Comparison of ENCODE assay signal across 10 cellular contexts in genomic region chr7:22992874-22993840, GRCh38.
DNase-seq lines count a peak whose midpoint lies in the region; ATAC-seq and TF ChIP-seq lines count a peak whose summit lies in the region.
"Had no signal": no experiment of that assay in that cellular context is flagged by ENCODE, and none has a peak within 500 bp of the region (broad histone marks: within the 10 kb centered on the region; RNA-seq: fewer than 3 reads in every experiment).

No MANE protein-coding gene starts in this region.

- TF ChIP-seq CTCF in fibroblast of mammary gland (conservative IDR thresholded peaks at IDR 0.05; ENCODE audit: control insufficient read depth, insufficient read depth, low read depth, low read length): no peak

- no peak overlapping the region for H3K4me3 ChIP-seq in fibroblast of mammary gland (ENCODE audit: control insufficient read depth, low read depth, low read length)

- peak; percentile 27 for DNase-seq in fibroblast of mammary gland (ENCODE audit: low read depth)
- DNase-seq in hepatic stellate cell (ENCODE audit: low spot score): no peak
- no peak for DNase-seq in NCI-H345 treated with DMSO at 0.1 percent for 48 hours (lab: John Stamatoyannopoulos, UW; ENCODE audit: unreplicated experiment)
- no peak for DNase-seq in KBM-7
- DNase-seq: activated naive CD8-positive, alpha-beta T cell treated with anti-CD3 and anti-CD28 coated beads, Interleukin-2, amount 10 ng/mL, durations not matched to agents 7 days and 5 days; SHP77 had no signal

- ATAC-seq in GM18909 (IDR thresholded peaks at IDR 0.05; ENCODE audit: poor library complexity, unreplicated experiment) (peak; percentile 85), GM21786 (IDR thresholded peaks at IDR 0.05; ENCODE audit: unreplicated experiment) (peak; percentile 89), HG03460 (IDR thresholded peaks at IDR 0.05; ENCODE audit: unreplicated experiment) (peak; percentile 76), SK-N-SH treated with all-trans-retinoic acid at 6 μM for 48 hours (no peak)

- in situ Hi-C loops in KBM-7 (cut with MboI; ENCODE audit: low pct_unique_long_range_greater_than_20kb, low sequenced_read_pairs): no loop called here

TF ChIP-seq in SK-N-SH treated with all-trans-retinoic acid at 6 μM for 48 hours, 23 proteins besides CTCF, POLR2A, EP300 and RAD21:
- TF ChIP-seq ZFP30 (CRISPR knock-in tag; IDR thresholded peaks at IDR 0.05) (no peak), OSR1 (CRISPR knock-in tag; IDR thresholded peaks at IDR 0.05) (no peak), POU6F1 (CRISPR knock-in tag; IDR thresholded peaks at IDR 0.05; ENCODE audit: borderline replicate concordance, low read depth) (no peak), CSDC2 (CRISPR knock-in tag; IDR thresholded peaks at IDR 0.05) (no peak), ZFP3 (CRISPR knock-in tag; IDR thresholded peaks at IDR 0.05) (no peak), TCF4 (CRISPR knock-in tag; IDR thresholded peaks at IDR 0.05; ENCODE audit: borderline replicate concordance) (no peak), ZNF565 (CRISPR knock-in tag; conservative IDR thresholded peaks at IDR 0.05; ENCODE audit: low read depth) (no peak), ESRRG (CRISPR knock-in tag; IDR thresholded peaks at IDR 0.05) (no peak), RARB (CRISPR knock-in tag; IDR thresholded peaks at IDR 0.05) (no peak), ARNTL (CRISPR knock-in tag; IDR thresholded peaks at IDR 0.05; ENCODE audit: borderline replicate concordance, low read depth) (no peak), ZNF70 (CRISPR knock-in tag; IDR thresholded peaks at IDR 0.05) (no peak), CREB5 (CRISPR knock-in tag; IDR thresholded peaks at IDR 0.05; ENCODE audit: low read depth) (no peak), BACH2 (CRISPR knock-in tag; IDR thresholded peaks at IDR 0.05; ENCODE audit: borderline replicate concordance) (no peak), CSRNP3 (CRISPR knock-in tag; IDR thresholded peaks at IDR 0.05) (no peak), ZC3H10 (CRISPR knock-in tag; IDR thresholded peaks at IDR 0.05) (no peak), PPARA (CRISPR knock-in tag; IDR thresholded peaks at IDR 0.05; ENCODE audit: borderline replicate concordance) (no peak), SNAI2 (CRISPR knock-in tag; IDR thresholded peaks at IDR 0.05) (no peak)
- TF ChIP-seq, protein P1, sequence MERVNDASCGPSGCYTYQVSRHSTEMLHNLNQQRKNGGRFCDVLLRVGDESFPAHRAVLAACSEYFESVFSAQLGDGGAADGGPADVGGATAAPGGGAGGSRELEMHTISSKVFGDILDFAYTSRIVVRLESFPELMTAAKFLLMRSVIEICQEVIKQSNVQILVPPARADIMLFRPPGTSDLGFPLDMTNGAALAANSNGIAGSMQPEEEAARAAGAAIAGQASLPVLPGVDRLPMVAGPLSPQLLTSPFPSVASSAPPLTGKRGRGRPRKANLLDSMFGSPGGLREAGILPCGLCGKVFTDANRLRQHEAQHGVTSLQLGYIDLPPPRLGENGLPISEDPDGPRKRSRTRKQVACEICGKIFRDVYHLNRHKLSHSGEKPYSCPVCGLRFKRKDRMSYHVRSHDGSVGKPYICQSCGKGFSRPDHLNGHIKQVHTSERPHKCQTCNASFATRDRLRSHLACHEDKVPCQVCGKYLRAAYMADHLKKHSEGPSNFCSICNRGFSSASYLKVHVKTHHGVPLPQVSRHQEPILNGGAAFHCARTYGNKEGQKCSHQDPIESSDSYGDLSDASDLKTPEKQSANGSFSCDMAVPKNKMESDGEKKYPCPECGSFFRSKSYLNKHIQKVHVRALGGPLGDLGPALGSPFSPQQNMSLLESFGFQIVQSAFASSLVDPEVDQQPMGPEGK (CRISPR knock-in tag; IDR thresholded peaks at IDR 0.05; ENCODE audit: borderline replicate concordance): no peak
- TF ChIP-seq, protein P2, sequence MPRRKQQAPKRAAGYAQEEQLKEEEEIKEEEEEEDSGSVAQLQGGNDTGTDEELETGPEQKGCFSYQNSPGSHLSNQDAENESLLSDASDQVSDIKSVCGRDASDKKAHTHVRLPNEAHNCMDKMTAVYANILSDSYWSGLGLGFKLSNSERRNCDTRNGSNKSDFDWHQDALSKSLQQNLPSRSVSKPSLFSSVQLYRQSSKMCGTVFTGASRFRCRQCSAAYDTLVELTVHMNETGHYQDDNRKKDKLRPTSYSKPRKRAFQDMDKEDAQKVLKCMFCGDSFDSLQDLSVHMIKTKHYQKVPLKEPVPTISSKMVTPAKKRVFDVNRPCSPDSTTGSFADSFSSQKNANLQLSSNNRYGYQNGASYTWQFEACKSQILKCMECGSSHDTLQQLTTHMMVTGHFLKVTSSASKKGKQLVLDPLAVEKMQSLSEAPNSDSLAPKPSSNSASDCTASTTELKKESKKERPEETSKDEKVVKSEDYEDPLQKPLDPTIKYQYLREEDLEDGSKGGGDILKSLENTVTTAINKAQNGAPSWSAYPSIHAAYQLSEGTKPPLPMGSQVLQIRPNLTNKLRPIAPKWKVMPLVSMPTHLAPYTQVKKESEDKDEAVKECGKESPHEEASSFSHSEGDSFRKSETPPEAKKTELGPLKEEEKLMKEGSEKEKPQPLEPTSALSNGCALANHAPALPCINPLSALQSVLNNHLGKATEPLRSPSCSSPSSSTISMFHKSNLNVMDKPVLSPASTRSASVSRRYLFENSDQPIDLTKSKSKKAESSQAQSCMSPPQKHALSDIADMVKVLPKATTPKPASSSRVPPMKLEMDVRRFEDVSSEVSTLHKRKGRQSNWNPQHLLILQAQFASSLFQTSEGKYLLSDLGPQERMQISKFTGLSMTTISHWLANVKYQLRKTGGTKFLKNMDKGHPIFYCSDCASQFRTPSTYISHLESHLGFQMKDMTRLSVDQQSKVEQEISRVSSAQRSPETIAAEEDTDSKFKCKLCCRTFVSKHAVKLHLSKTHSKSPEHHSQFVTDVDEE (CRISPR knock-in tag; IDR thresholded peaks at IDR 0.05): no peak
